In the genomic region with DNA sequence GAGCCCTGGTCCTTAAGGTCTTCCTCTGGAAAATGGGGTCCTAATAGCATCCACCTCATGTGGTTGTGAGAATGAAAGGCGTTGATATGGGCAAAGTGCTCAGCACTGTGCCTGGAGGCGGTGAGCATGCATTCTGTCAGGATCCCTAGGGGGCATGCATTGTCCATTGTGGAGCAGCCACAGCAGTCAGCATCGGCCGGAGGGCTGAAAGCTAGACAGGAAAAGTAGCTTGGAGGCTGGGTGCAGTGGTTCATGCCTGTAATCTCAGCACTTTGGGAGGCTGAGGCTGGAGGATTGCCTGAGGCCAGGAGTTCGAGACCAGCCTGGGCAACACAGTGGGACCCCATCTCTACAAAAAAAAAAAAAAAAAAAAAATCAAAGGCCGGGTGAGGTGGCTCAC, we compare ENCODE assay signal across 8 cellular contexts.
DNase-seq lines count a peak whose midpoint lies in the region; ATAC-seq and TF ChIP-seq lines count a peak whose summit lies in the region.

No MANE protein-coding gene starts in this region.

- TF ChIP-seq CTCF in GM20000 (IDR thresholded peaks at IDR 0.05; ENCODE audit: extremely low read depth, missing control alignments): peak; percentile 41
- peak; percentile 32 to 59 (median 48) for TF ChIP-seq CTCF in tibial nerve (IDR thresholded peaks at IDR 0.05)

- peak overlapping the region in 1 of 4 donors; percentile 61 for H3K27ac ChIP-seq in tibial nerve

- 38 to 48% methylated on average over 6 of the region's 6 CpGs for WGBS in tibial nerve, 2 donors

- H3K4me1 ChIP-seq in tibial nerve: peaks cover 0 to 23% (median 0%) of the 10 kb centered on the region in 4 donors

- DNase-seq in Ammon's horn (ENCODE audit: low spot score): peak; percentile 73
- peak; percentile 24 for DNase-seq in GM20000 (ENCODE audit: low spot score)
- peak; percentile 8 to 28 for DNase-seq in hippocampal formation (lab: John Stamatoyannopoulos, UW)
- DNase-seq in tibial nerve (ENCODE audit: low spot score in 2 of 2): peak; percentile 26 to 44
- DNase-seq in NCI-H1105 (lab: John Stamatoyannopoulos, UW): no peak
- DNase-seq in T-helper 9 cell: no peak

- ATAC-seq in SK-N-SH treated with all-trans-retinoic acid at 6 μM for 48 hours (peak; percentile 86), GM21360 (IDR thresholded peaks at IDR 0.05; ENCODE audit: unreplicated experiment) (no peak)

- no peaks in the 10 kb centered on the region for H3K36me3 ChIP-seq in tibial nerve

- H3K4me3 ChIP-seq in tibial nerve: no peak overlapping the region

- H3K9me3 ChIP-seq in tibial nerve: no peaks in the 10 kb centered on the region

- no peak for TF ChIP-seq POLR2A in tibial nerve (IDR thresholded peaks at IDR 0.05)

- peak in 1 of 2 donors; percentile 31 for TF ChIP-seq EP300 in tibial nerve (IDR thresholded peaks at IDR 0.05)

- H3K27me3 ChIP-seq in tibial nerve: no peaks in the 10 kb centered on the region

TF ChIP-seq in SK-N-SH treated with all-trans-retinoic acid at 6 μM for 48 hours, 23 proteins besides CTCF, POLR2A, EP300 and RAD21:
- TF ChIP-seq, protein P1, sequence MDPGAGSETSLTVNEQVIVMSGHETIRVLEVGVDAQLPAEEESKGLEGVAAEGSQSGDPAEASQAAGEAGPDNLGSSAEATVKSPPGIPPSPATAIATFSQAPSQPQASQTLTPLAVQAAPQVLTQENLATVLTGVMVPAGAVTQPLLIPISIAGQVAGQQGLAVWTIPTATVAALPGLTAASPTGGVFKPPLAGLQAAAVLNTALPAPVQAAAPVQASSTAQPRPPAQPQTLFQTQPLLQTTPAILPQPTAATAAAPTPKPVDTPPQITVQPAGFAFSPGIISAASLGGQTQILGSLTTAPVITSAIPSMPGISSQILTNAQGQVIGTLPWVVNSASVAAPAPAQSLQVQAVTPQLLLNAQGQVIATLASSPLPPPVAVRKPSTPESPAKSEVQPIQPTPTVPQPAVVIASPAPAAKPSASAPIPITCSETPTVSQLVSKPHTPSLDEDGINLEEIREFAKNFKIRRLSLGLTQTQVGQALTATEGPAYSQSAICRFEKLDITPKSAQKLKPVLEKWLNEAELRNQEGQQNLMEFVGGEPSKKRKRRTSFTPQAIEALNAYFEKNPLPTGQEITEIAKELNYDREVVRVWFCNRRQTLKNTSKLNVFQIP (CRISPR knock-in tag; IDR thresholded peaks at IDR 0.05; ENCODE audit: borderline replicate concordance, low read depth): no peak
- TF ChIP-seq, protein P2, sequence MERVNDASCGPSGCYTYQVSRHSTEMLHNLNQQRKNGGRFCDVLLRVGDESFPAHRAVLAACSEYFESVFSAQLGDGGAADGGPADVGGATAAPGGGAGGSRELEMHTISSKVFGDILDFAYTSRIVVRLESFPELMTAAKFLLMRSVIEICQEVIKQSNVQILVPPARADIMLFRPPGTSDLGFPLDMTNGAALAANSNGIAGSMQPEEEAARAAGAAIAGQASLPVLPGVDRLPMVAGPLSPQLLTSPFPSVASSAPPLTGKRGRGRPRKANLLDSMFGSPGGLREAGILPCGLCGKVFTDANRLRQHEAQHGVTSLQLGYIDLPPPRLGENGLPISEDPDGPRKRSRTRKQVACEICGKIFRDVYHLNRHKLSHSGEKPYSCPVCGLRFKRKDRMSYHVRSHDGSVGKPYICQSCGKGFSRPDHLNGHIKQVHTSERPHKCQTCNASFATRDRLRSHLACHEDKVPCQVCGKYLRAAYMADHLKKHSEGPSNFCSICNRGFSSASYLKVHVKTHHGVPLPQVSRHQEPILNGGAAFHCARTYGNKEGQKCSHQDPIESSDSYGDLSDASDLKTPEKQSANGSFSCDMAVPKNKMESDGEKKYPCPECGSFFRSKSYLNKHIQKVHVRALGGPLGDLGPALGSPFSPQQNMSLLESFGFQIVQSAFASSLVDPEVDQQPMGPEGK (CRISPR knock-in tag; IDR thresholded peaks at IDR 0.05; ENCODE audit: borderline replicate concordance): no peak
- TF ChIP-seq, protein P3, sequence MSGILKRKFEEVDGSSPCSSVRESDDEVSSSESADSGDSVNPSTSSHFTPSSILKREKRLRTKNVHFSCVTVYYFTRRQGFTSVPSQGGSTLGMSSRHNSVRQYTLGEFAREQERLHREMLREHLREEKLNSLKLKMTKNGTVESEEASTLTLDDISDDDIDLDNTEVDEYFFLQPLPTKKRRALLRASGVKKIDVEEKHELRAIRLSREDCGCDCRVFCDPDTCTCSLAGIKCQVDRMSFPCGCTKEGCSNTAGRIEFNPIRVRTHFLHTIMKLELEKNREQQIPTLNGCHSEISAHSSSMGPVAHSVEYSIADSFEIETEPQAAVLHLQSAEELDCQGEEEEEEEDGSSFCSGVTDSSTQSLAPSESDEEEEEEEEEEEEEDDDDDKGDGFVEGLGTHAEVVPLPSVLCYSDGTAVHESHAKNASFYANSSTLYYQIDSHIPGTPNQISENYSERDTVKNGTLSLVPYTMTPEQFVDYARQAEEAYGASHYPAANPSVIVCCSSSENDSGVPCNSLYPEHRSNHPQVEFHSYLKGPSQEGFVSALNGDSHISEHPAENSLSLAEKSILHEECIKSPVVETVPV (CRISPR knock-in tag; IDR thresholded peaks at IDR 0.05): no peak
- no peak for TF ChIP-seq OSR1 (CRISPR knock-in tag; IDR thresholded peaks at IDR 0.05)
- TF ChIP-seq BACH2 (CRISPR knock-in tag; IDR thresholded peaks at IDR 0.05; ENCODE audit: borderline replicate concordance): no peak
- no peak for TF ChIP-seq ZC3H10 (CRISPR knock-in tag; IDR thresholded peaks at IDR 0.05)
- no peak for TF ChIP-seq GLIS3 (CRISPR knock-in tag; IDR thresholded peaks at IDR 0.05)

Comparison
In these comparisons a context has a peak if more than half of its experiments do, and no peak if none do; other contexts are left out.
1. DNase-seq: peak in Ammon's horn (single experiment), GM20000 (single experiment), hippocampal formation (2 of 2) and tibial nerve (2 of 2); none in NCI-H1105 (single experiment) and T-helper 9 cell (single experiment).